25 cellular contexts compared by ENCODE assay signal in the genomic region with DNA sequence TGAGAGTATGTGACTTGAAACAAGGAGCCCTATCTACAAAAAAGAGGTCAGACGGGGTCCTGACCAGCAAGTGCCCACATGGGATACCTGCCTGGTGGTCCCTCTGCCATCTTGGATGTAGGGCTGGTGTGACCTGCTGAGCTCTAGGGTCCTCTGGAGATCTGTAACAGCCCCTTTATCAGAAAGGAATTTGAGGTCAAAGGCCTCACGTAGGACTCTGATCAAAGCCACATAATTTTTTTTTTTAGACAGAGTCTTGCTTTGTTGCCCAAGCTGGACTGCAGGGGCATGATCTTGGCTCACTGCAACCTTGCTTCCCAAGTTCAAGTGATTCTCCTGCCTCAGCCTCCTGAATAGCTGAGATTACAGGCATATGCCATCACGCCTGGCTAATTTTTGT. TPM values are rescaled to one million over a fixed set of nuclear protein-coding genes. Genes with fewer than 3 reads are reported as not detected.
DNase-seq lines count a peak whose midpoint lies in the region; ATAC-seq and TF ChIP-seq lines count a peak whose summit lies in the region.
"Had no signal": no experiment of that assay in that cellular context is flagged by ENCODE, and none has a peak within 500 bp of the region (broad histone marks: within the 10 kb centered on the region; RNA-seq: fewer than 3 reads in every experiment).

No MANE protein-coding gene starts in this region.

- peaks cover 3% of the 10 kb centered on the region for H3K36me3 ChIP-seq in right atrium auricular region
- no peaks in the 10 kb centered on the region for H3K36me3 ChIP-seq in rectal smooth muscle tissue (ENCODE audit: control insufficient read depth, insufficient read depth, low read length)
- H3K36me3 ChIP-seq in aorta (ENCODE audit: control insufficient read depth in 1 of 2, insufficient read depth in 2 of 2, low read length in 1 of 2) = no peaks in the 10 kb centered on the region
- H3K36me3 ChIP-seq: transverse colon had no signal

- no peaks in the 10 kb centered on the region for H3K9me3 ChIP-seq in right atrium auricular region
- H3K9me3 ChIP-seq in right cardiac atrium (ENCODE audit: control insufficient read depth, low read length) = no peaks in the 10 kb centered on the region
- H3K9me3 ChIP-seq in aorta (ENCODE audit: control insufficient read depth, low read length) = no peaks in the 10 kb centered on the region
- H3K9me3 ChIP-seq: transverse colon had no signal

- H3K4me1 ChIP-seq in right atrium auricular region = peaks cover 0 to 43% of the 10 kb centered on the region in 2 donors
- peaks cover 15% of the 10 kb centered on the region for H3K4me1 ChIP-seq in right cardiac atrium (ENCODE audit: control insufficient read depth, insufficient read depth, low read length)
- H3K4me1 ChIP-seq in rectal smooth muscle tissue (ENCODE audit: control insufficient read depth, insufficient read depth, low read length) = peaks cover 23% of the 10 kb centered on the region
- peaks cover 13 to 19% of the 10 kb centered on the region in 2 donors for H3K4me1 ChIP-seq in aorta (ENCODE audit: control insufficient read depth in 1 of 2, insufficient read depth in 2 of 2, low read length in 2 of 2)
- H3K4me1 ChIP-seq: parathyroid adenoma had no signal

- H3K27ac ChIP-seq in right atrium auricular region (peak overlapping the region; percentile 56 to 80), right cardiac atrium (ENCODE audit: low read length) (no peak overlapping the region), coronary artery (peak overlapping the region; percentile 76 to 90), rectal smooth muscle tissue (ENCODE audit: low read depth, low read length) (peak overlapping the region; percentile 6), aorta (ENCODE audit: low read depth in 1 of 2, low read length in 2 of 2) (peak overlapping the region; percentile 85 to 90)
- H3K27ac ChIP-seq: parathyroid adenoma had no signal

- intact Hi-C loops in right cardiac atrium (cut with DNase I) = no loop called here
- intact Hi-C loops in aorta (cut with DNase I) = loop anchor here in 1 of 2 donors (5.0 kb wide), 1 partner anchor 45 kb away; no protein-coding TSS in a partner anchor

- H3K27me3 ChIP-seq in right atrium auricular region (no peaks in the 10 kb centered on the region), right cardiac atrium (ENCODE audit: control insufficient read depth, insufficient read depth) (no peaks in the 10 kb centered on the region), rectal smooth muscle tissue (ENCODE audit: control insufficient read depth, insufficient read depth, low read length) (no peaks in the 10 kb centered on the region), aorta (ENCODE audit: control insufficient read depth in 1 of 2, insufficient read depth in 2 of 2, low read length in 1 of 2) (no peaks in the 10 kb centered on the region)
- H3K27me3 ChIP-seq: dorsolateral prefrontal cortex, transverse colon had no signal

- 91% methylated on average over 3 of the region's 3 CpGs for WGBS in right cardiac atrium
- 51 to 68% methylated on average over 3 of the region's 3 CpGs for WGBS in aorta, 2 donors

- TF ChIP-seq CTCF in right atrium auricular region (IDR thresholded peaks at IDR 0.05) (no peak), coronary artery (IDR thresholded peaks at IDR 0.05) (no peak)

- DNase-seq in right atrium auricular region (ENCODE audit: low spot score) = no peak
- no peak for DNase-seq in right cardiac atrium
- DNase-seq in coronary artery (ENCODE audit: low spot score) = no peak
- DNase-seq in aorta = no peak
- no peak for DNase-seq in activated naive CD4-positive, alpha-beta T cell treated with anti-CD3 and anti-CD28 coated beads, Interleukin-2, amount 50 U/mL, for 16 hours
- DNase-seq: activated CD4-positive, alpha-beta memory T cell treated with anti-CD3 and anti-CD28 coated beads for 36 hours; activated naive CD8-positive, alpha-beta T cell treated with anti-CD3 and anti-CD28 coated beads for 36 hours; activated T-cell treated with anti-CD3 and anti-CD28 coated beads, Interleukin-2, amount 50 U/mL, for 24 hours; CD8-positive, alpha-beta memory T cell; DMS79 treated with DMSO at 0.1 percent for 48 hours; dorsolateral prefrontal cortex; glutamatergic neuron; MM.1S; naive thymus-derived CD8-positive, alpha-beta T cell; NCI-H187 treated with DMSO at 0.1 percent for 48 hours; SIG-M5; T-helper 2 cell; transverse colon had no signal

- H3K4me3 ChIP-seq in right atrium auricular region = no peak overlapping the region
- H3K4me3 ChIP-seq in right cardiac atrium (ENCODE audit: low read length) = no peak overlapping the region
- no peak overlapping the region for H3K4me3 ChIP-seq in coronary artery
- no peak overlapping the region for H3K4me3 ChIP-seq in rectal smooth muscle tissue (ENCODE audit: low read length)
- no peak overlapping the region for H3K4me3 ChIP-seq in aorta (ENCODE audit: low read length in 2 of 2)
- H3K4me3 ChIP-seq: dorsolateral prefrontal cortex, transverse colon had no signal

- no peak for ATAC-seq in right cardiac atrium
- ATAC-seq in aorta (ENCODE audit: low FRiP score) = no peak
- no peak for ATAC-seq in HG03342 (IDR thresholded peaks at IDR 0.05; ENCODE audit: unreplicated experiment)
- ATAC-seq in HG03159 (IDR thresholded peaks at IDR 0.05; ENCODE audit: unreplicated experiment) = no peak
- ATAC-seq: naive thymus-derived CD8-positive, alpha-beta T cell; stimulated activated effector memory CD8-positive, alpha-beta T cell treated with anti-CD3 and anti-CD28 coated beads, Interleukin-12 subunit alpha, Interleukin-12 subunit beta, amount 100 ng/mL, for 72 hours had no signal

- H3K9ac ChIP-seq in rectal smooth muscle tissue (ENCODE audit: low read length) = no peak overlapping the region
- H3K9ac ChIP-seq: parathyroid adenoma had no signal

RNA-seq across cellular contexts. Expression of a gene that starts 9.5 kb away (rescaled TPM):
- total RNA-seq in right atrium auricular region = 100 to 1,000 TPM in 1 of 2 donors, 10 to 100 TPM in 1; 84.0 to 182 TPM
- 100 to 1,000 TPM; 107 to 170 (median 126) TPM for total RNA-seq in right cardiac atrium
- polyA plus RNA-seq in right cardiac atrium = 39.0 TPM
- total RNA-seq in aorta = 100 to 1,000 TPM; 332 to 369 TPM
- polyA plus RNA-seq in aorta = 100 to 1,000 TPM; 101 to 251 TPM

RNA-seq across cellular contexts. Expression of a gene that starts 56.9 kb away (rescaled TPM):
- total RNA-seq in right atrium auricular region = not detected
- total RNA-seq in right cardiac atrium = not detected
- 0.05 TPM for polyA plus RNA-seq in right cardiac atrium
- under 1 TPM in 1 of 2 donors, not detected in 1; 0.18 TPM for total RNA-seq in aorta
- 10 to 100 TPM in 1 of 2 donors, under 1 TPM in 1; 0.54 to 16.5 TPM for polyA plus RNA-seq in aorta
- total RNA-seq: activated CD4-positive, alpha-beta memory T cell treated with anti-CD3 and anti-CD28 coated beads for 36 hours; activated naive CD8-positive, alpha-beta T cell treated with anti-CD3 and anti-CD28 coated beads for 36 hours; CD8-positive, alpha-beta memory T cell; lung microvascular endothelial cell; naive thymus-derived CD8-positive, alpha-beta T cell had no signal
- polyA plus RNA-seq: AG04450; CD8-positive, alpha-beta memory T cell; naive thymus-derived CD8-positive, alpha-beta T cell had no signal
